In genomic region chr12:15188136-15188535, GRCh38 we compare ENCODE assay signal across 20 cellular contexts. TPM values are rescaled to one million over a fixed set of nuclear protein-coding genes. Genes with fewer than 3 reads are reported as not detected.
"Had no signal": no experiment of that assay in that cellular context is flagged by ENCODE, and none has a peak within 500 bp of the region (broad histone marks: within the 10 kb centered on the region; RNA-seq: fewer than 3 reads in every experiment).

No MANE protein-coding gene starts in this region.

- H3K4me1 Mint-ChIP-seq: central memory CD8-positive, alpha-beta T cell; naive B cell; stimulated activated memory B cell treated with anti-CD40 and anti-IgM and Interleukin-4, amounts not matched to agents 10 μg/mL and 1 μg/mL and 100 μg/mL, for 72 hours; stimulated activated naive CD8-positive, alpha-beta T cell treated with anti-CD3 and anti-CD28 coated beads, Interleukin-15, amount 100 ng/mL, for 72 hours had no signal

- H3K9me3 ChIP-seq: esophagus muscularis mucosa, gastrocnemius medialis, left ventricle myocardium inferior, lower lobe of right lung, neutrophil had no signal

- H3K4me1 ChIP-seq: left ventricle myocardium inferior, lower lobe of right lung had no signal

- H3K9me3 Mint-ChIP-seq: central memory CD8-positive, alpha-beta T cell; naive B cell; stimulated activated memory B cell treated with anti-CD40 and anti-IgM and Interleukin-4, amounts not matched to agents 10 μg/mL and 1 μg/mL and 100 μg/mL, for 72 hours; stimulated activated naive CD8-positive, alpha-beta T cell treated with anti-CD3 and anti-CD28 coated beads, Interleukin-15, amount 100 ng/mL, for 72 hours had no signal

- H3K36me3 ChIP-seq: esophagus muscularis mucosa, gastrocnemius medialis, left ventricle myocardium inferior, lower lobe of right lung, neutrophil had no signal

- H3K4me3 Mint-ChIP-seq: central memory CD8-positive, alpha-beta T cell; naive B cell; stimulated activated memory B cell treated with anti-CD40 and anti-IgM and Interleukin-4, amounts not matched to agents 10 μg/mL and 1 μg/mL and 100 μg/mL, for 72 hours; stimulated activated naive CD8-positive, alpha-beta T cell treated with anti-CD3 and anti-CD28 coated beads, Interleukin-15, amount 100 ng/mL, for 72 hours had no signal

- H3K27me3 ChIP-seq: esophagus muscularis mucosa, gastrocnemius medialis had no signal

- H3K27me3 Mint-ChIP-seq: stimulated activated memory B cell treated with anti-CD40 and anti-IgM and Interleukin-4, amounts not matched to agents 10 μg/mL and 1 μg/mL and 100 μg/mL, for 72 hours had no signal

- H3K4me3 ChIP-seq: esophagus muscularis mucosa, gastrocnemius medialis, left ventricle myocardium inferior, lower lobe of right lung, smooth muscle cell had no signal

- ATAC-seq: lower lobe of right lung; right cardiac atrium; stimulated activated memory B cell treated with anti-CD40 and anti-IgM and Interleukin-4, amounts not matched to agents 10 μg/mL and 1 μg/mL and 100 μg/mL, for 72 hours; stimulated activated naive CD8-positive, alpha-beta T cell treated with anti-CD3 and anti-CD28 coated beads, Interleukin-15, amount 100 ng/mL, for 72 hours had no signal

- H3K27ac Mint-ChIP-seq: naive B cell; stimulated activated memory B cell treated with anti-CD40 and anti-IgM and Interleukin-4, amounts not matched to agents 10 μg/mL and 1 μg/mL and 100 μg/mL, for 72 hours; stimulated activated naive CD8-positive, alpha-beta T cell treated with anti-CD3 and anti-CD28 coated beads, Interleukin-15, amount 100 ng/mL, for 72 hours had no signal

- DNase-seq: effector memory CD4-positive, alpha-beta T cell; gastrocnemius medialis; glutamatergic neuron; islet precursor cell; left ventricle myocardium inferior; lower lobe of right lung; mesendoderm; naive B cell; posterior cingulate gyrus; right cardiac atrium; stimulated activated CD4-positive, alpha-beta T cell treated with anti-CD3 and anti-CD28 coated beads, Interleukin-2, amount 100 ng/mL, for 48 hours; stimulated activated naive CD8-positive, alpha-beta T cell treated with anti-CD3 and anti-CD28 coated beads, Interleukin-15, amount 100 ng/mL, for 72 hours; substantia nigra; trophoblast cell had no signal

- H3K4me2 ChIP-seq: smooth muscle cell had no signal

- H3K36me3 Mint-ChIP-seq: naive B cell; stimulated activated memory B cell treated with anti-CD40 and anti-IgM and Interleukin-4, amounts not matched to agents 10 μg/mL and 1 μg/mL and 100 μg/mL, for 72 hours had no signal

- H3K27ac ChIP-seq: lower lobe of right lung, neutrophil had no signal

RNA-seq across cellular contexts. Expression of gene RERG, which starts 33.1 kb away (rescaled TPM):
- total RNA-seq: osteoblast had no signal
- polyA plus RNA-seq: smooth muscle cell had no signal
